8 cellular contexts compared by ENCODE assay signal in the genomic region with DNA sequence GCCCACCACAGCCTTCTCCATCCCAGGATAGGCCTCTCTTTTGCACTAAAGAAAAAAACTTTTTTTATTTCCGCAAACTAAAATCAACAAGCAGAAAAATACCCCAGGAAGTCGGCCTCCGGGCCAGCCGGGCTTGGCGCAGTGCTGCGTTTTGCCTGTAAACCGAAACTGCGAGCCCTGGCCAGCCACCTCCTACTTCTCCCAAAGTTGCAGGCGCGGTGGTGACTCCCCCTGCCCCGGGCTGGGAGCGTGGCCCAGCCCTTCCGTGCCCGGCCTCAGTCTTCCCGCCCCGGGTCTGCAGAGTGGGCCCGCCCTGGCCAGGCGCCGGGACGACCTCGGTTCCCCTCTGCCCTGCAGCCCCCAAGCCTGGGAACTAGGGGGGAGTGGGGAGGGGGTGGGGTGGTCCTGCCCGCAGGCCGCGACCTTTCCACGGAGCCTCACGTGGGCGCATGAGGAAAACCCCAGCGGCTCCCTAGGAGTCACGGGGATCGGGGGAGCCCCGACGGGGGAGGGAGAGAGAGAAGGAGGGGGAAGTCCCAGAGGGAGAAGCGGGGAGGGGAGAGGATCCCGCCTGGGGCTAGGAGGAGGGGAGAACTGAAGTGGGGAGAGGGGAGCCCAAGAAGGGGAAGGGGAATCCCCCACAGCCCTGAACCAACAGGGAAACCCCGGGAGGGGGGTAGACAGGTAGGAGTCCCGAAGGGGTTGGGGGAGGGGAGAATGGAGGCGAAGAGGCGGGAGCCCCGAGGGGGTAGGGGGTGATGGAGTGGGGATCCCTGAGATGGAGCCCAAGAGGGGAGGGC. TPM values are rescaled to one million over a fixed set of nuclear protein-coding genes. Genes with fewer than 3 reads are reported as not detected.
A peak's percentile ranks its signal among the peaks of the same experiment; 100 is the strongest.
DNase-seq lines count a peak whose midpoint lies in the region; ATAC-seq and TF ChIP-seq lines count a peak whose summit lies in the region.

No MANE protein-coding gene starts in this region.

- DNase-seq in H4 (ENCODE audit: low spot score): peak; percentile 64
- DNase-seq in T-helper 22 cell (ENCODE audit: low read depth): peak; percentile 75
- DNase-seq in MCF 10A (ENCODE audit: unreplicated experiment): peak; percentile 88
- peak; percentile 66 to 70 (median 67) for DNase-seq in immature natural killer cell
- peak; percentile 78 for DNase-seq in stimulated activated CD4-positive, alpha-beta T cell treated with anti-CD3 and anti-CD28 coated beads, Interleukin-15, amount 100 ng/mL, for 24 hours
- no peak for DNase-seq in GM19238 (ENCODE audit: insufficient read length, low spot score)
- no peak for DNase-seq in NCI-H2196 treated with DMSO at 0.1 percent for 48 hours (lab: John Stamatoyannopoulos, UW; ENCODE audit: unreplicated experiment)

- H3K4me3 Mint-ChIP-seq in MCF 10A (ENCODE audit: unreplicated experiment) (peak overlapping the region; percentile 98), immature natural killer cell (peak overlapping the region; percentile 96 to 100 (median 99))

- peaks cover 40% of the 10 kb centered on the region for H3K36me3 Mint-ChIP-seq in MCF 10A (ENCODE audit: insufficient read depth, unreplicated experiment)
- peaks cover 0 to 10% (median 3%) of the 10 kb centered on the region in 3 donors for H3K36me3 Mint-ChIP-seq in immature natural killer cell

- H3K27ac Mint-ChIP-seq in MCF 10A (ENCODE audit: low read depth, unreplicated experiment) (peak overlapping the region; percentile 89), immature natural killer cell (peak overlapping the region; percentile 86 to 95 (median 94))

- no TSS peak for BruUV-seq in MCF 10A (replicated peaks; lab: Mats Ljungman, UMichigan)

- H3K9me3 Mint-ChIP-seq in MCF 10A (ENCODE audit: unreplicated experiment) (no peaks in the 10 kb centered on the region), immature natural killer cell (peaks cover 0 to 4% (median 0%) of the 10 kb centered on the region in 6 donors)

- no peak for ATAC-seq in HG03342 (IDR thresholded peaks at IDR 0.05; ENCODE audit: unreplicated experiment)

- POLR2A ChIA-PET in MCF 10A (lab: Yijun Ruan, JAX): interaction anchor here (0.5 to 8.0 kb wide), 9 partner anchors 14 to 150 kb away, joined by 3 to 190 read pairs (median 72); no protein-coding TSS in a partner anchor

- H3K4me1 Mint-ChIP-seq in MCF 10A (ENCODE audit: insufficient read depth, unreplicated experiment) (peaks cover 13% of the 10 kb centered on the region), immature natural killer cell (peaks cover 15 to 36% of the 10 kb centered on the region in 2 donors)

- no peaks in the 10 kb centered on the region for H3K27me3 Mint-ChIP-seq in MCF 10A (ENCODE audit: insufficient read depth, unreplicated experiment)
- H3K27me3 Mint-ChIP-seq in immature natural killer cell (ENCODE audit: low read depth in 3 of 3): peaks cover 18 to 33% (median 26%) of the 10 kb centered on the region in 3 donors

- TF ChIP-seq CTCF in MCF 10A (IDR thresholded peaks at IDR 0.05; ENCODE audit: unreplicated experiment): no peak

- intact Hi-C loops in MCF 10A (cut with micrococcal nuclease): loop anchor here (1.0 to 5.0 kb wide), 2 partner anchors 64 to 148 kb away; no protein-coding TSS in a partner anchor

- CTCF ChIA-PET in MCF 10A (lab: Yijun Ruan, JAX): interaction anchor here (1.0 to 4.1 kb wide), 4 partner anchors 64 to 140 kb away, joined by 4 to 62 read pairs (median 22); no protein-coding TSS in a partner anchor

RNA-seq across cellular contexts. Expression of gene GADD45B, which starts 3.0 kb away (rescaled TPM):
- total RNA-seq in H4 (2014; rRNA removed; shearing (Covaris generic)): 14.3 and 82.3 TPM in 2 replicates
- 28.0 and 53.8 TPM in 2 replicates for total RNA-seq in MCF 10A (2022)
- polyA plus RNA-seq in immature natural killer cell: 100 to 1,000 TPM in 1 of 3 donors, 10 to 100 TPM in 2; 68.0 to 105 (median 72.9) TPM

RNA-seq across cellular contexts. Expression of gene LMNB2, which starts 22.2 kb away (rescaled TPM):
- 64.3 and 86.4 TPM in 2 replicates for total RNA-seq in H4 (2014; rRNA removed; shearing (Covaris generic))
- total RNA-seq in MCF 10A (2022): 85.2 and 85.6 TPM in 2 replicates
- polyA plus RNA-seq in immature natural killer cell: 1 to 10 TPM; 4.6 to 8.4 (median 5.0) TPM

RNA-seq across cellular contexts. Expression of gene TIMM13, which starts 51.6 kb away (rescaled TPM):
- 39.9 and 40.8 TPM in 2 replicates for total RNA-seq in H4 (2014; rRNA removed; shearing (Covaris generic))
- total RNA-seq in MCF 10A (2022): 123 and 188 TPM in 2 replicates
- 10 to 100 TPM; 74.3 to 99.6 (median 84.9) TPM for polyA plus RNA-seq in immature natural killer cell

Comparison
In these comparisons a context has a peak if more than half of its experiments do, and no peak if none do; other contexts are left out.
1. DNase-seq: peak in H4 (single experiment), T-helper 22 cell (single experiment), MCF 10A (single experiment), immature natural killer cell (3 of 3) and stimulated activated CD4-positive, alpha-beta T cell treated with anti-CD3 and anti-CD28 coated beads, Interleukin-15, amount 100 ng/mL, for 24 hours (single experiment); none in GM19238 (single experiment) and NCI-H2196 treated with DMSO at 0.1 percent for 48 hours (single experiment).